In genomic region chr3:14218355-14218754, GRCh38 we compare ENCODE assay signal across 30 cellular contexts.
"Had no signal": no experiment of that assay in that cellular context is flagged by ENCODE, and none has a peak within 500 bp of the region (broad histone marks: within the 10 kb centered on the region; RNA-seq: fewer than 3 reads in every experiment).

No MANE protein-coding gene starts in this region.

- H3K4me3 ChIP-seq: ascending aorta, breast epithelium, cardiac muscle cell, colonic mucosa, esophagus squamous epithelium, heart left ventricle had no signal

- DNase-seq: activated CD4-positive, alpha-beta memory T cell treated with anti-CD3 and anti-CD28 coated beads for 36 hours; activated CD4-positive, alpha-beta T cell treated with anti-CD3 and anti-CD28 coated beads for 36 hours; activated CD4-positive, alpha-beta T cell treated with anti-CD3 and anti-CD28 coated beads, Interleukin-2, amount 10 ng/mL, durations not matched to agents 24 days and 14 days; activated CD4-positive, CD25-positive, alpha-beta regulatory T cell; activated CD4-positive, CD25-positive, alpha-beta regulatory T cell treated with anti-CD3 and anti-CD28 coated beads, Interleukin-2, amount 50 U/mL, for 72 hours; activated CD8-positive, alpha-beta memory T cell treated with anti-CD3 and anti-CD28 coated beads, Interleukin-2, amount 10 ng/mL, durations not matched to agents 7 days and 5 days; activated CD8-positive, alpha-beta memory T cell treated with anti-CD3 and anti-CD28 coated beads, Interleukin-2, amount 50 U/mL, for 4 hours; activated CD8-positive, alpha-beta T cell treated with anti-CD3 and anti-CD28 coated beads, Interleukin-2, amount 10 ng/mL, durations not matched to agents 7 days and 5 days; activated effector memory CD4-positive, alpha-beta T cell treated with anti-CD3 and anti-CD28 coated beads, Interleukin-2, amount 50 U/mL, for 16 hours; activated naive CD4-positive, alpha-beta T cell; activated naive CD4-positive, alpha-beta T cell treated with anti-CD3 and anti-CD28 coated beads, Interleukin-2, amount 10 ng/mL, durations not matched to agents 7 days and 5 days; activated naive CD8-positive, alpha-beta T cell treated with anti-CD3 and anti-CD28 coated beads for 36 hours; activated naive CD8-positive, alpha-beta T cell treated with anti-CD3 and anti-CD28 coated beads, Interleukin-2, amount 50 U/mL, for 24 hours; activated T-cell treated with anti-CD3 and anti-CD28 coated beads, Interleukin-2, amount 50 U/mL, for 1 hour; activated T-cell treated with anti-CD3 and anti-CD28 coated beads, Interleukin-2, amount 50 U/mL, for 48 hours; central memory CD4-positive, alpha-beta T cell; cerebellar nuclear complex; colonic mucosa; effector CD8-positive, alpha-beta T cell; esophagus squamous epithelium; foreskin fibroblast; heart left ventricle; T-helper 1 cell; T-helper 17 cell; T1000; WERI-Rb-1 had no signal

- H3K4me1 ChIP-seq: ascending aorta, breast epithelium, colonic mucosa, esophagus squamous epithelium had no signal

- H3K36me3 ChIP-seq: ascending aorta, breast epithelium, cardiac muscle cell, colonic mucosa, esophagus squamous epithelium, heart left ventricle, WERI-Rb-1 had no signal

- H3K27ac ChIP-seq: ascending aorta, breast epithelium, cardiac muscle cell, colonic mucosa, epithelial cell of prostate, esophagus squamous epithelium, heart left ventricle, WERI-Rb-1 had no signal

- H3K9me3 ChIP-seq: colonic mucosa had no signal

- ATAC-seq: activated CD4-positive, alpha-beta T cell treated with anti-CD3 and anti-CD28 coated beads for 36 hours; activated CD8-positive, alpha-beta memory T cell treated with anti-CD3 and anti-CD28 coated beads, Interleukin-2, amount 10 ng/mL, durations not matched to agents 7 days and 5 days; activated CD8-positive, alpha-beta T cell treated with anti-CD3 and anti-CD28 coated beads, Interleukin-2, amount 10 ng/mL, durations not matched to agents 7 days and 5 days; activated naive CD8-positive, alpha-beta T cell treated with anti-CD3 and anti-CD28 coated beads, Interleukin-2, amount 50 U/mL, for 24 hours; heart left ventricle; T-helper 17 cell had no signal
